In genomic region chr1:223102797-223103533, GRCh38 we compare ENCODE assay signal across 1 cellular context.
TF ChIP-seq lines count a peak whose summit lies in the region.

No MANE protein-coding gene starts in this region.

TF ChIP-seq in SK-N-SH, 30 proteins besides CTCF, POLR2A, EP300 and RAD21 (continued from another document):
- TF ChIP-seq IRF3 (IDR thresholded peaks at IDR 0.05; ENCODE audit: low read depth, low read length): no peak
- TF ChIP-seq CHD2 (IDR thresholded peaks at IDR 0.05; ENCODE audit: low read length, partially characterized antibody): no peak
TF ChIP-seq in SK-N-SH: peak in this region for 0.
